In genomic region chr22:39175127-39176066, GRCh38 we compare ENCODE assay signal across 9 cellular contexts. TPM values are rescaled to one million over a fixed set of nuclear protein-coding genes. Genes with fewer than 3 reads are reported as not detected.
DNase-seq lines count a peak whose midpoint lies in the region; ATAC-seq and TF ChIP-seq lines count a peak whose summit lies in the region.
"Had no signal": no experiment of that assay in that cellular context is flagged by ENCODE, and none has a peak within 500 bp of the region (broad histone marks: within the 10 kb centered on the region; RNA-seq: fewer than 3 reads in every experiment).

No MANE protein-coding gene starts in this region.

- TF ChIP-seq CTCF in mammary epithelial cell (conservative IDR thresholded peaks at IDR 0.05 in 1 of 2, IDR thresholded peaks at IDR 0.05 in 1 of 2; ENCODE audit: extremely low read depth in 1 of 2, insufficient read depth in 1 of 2, low read depth in 1 of 2, low read length in 2 of 2) (no peak), lower lobe of right lung (IDR thresholded peaks at IDR 0.05) (no peak)

- dilution Hi-C loops in mammary epithelial cell (cut with HindIII; ENCODE audit: low sequenced_read_pairs) = no loop called here

- WGBS in mammary epithelial cell (ENCODE audit: low coverage, missing lambda C conversion rate) = 87% methylated on average over 16 of the region's 22 CpGs

- DNase-seq in mammary epithelial cell (no peak), lower lobe of right lung (no peak), foreskin melanocyte (no peak)
- DNase-seq in stimulated activated naive CD8-positive, alpha-beta T cell treated with anti-CD3 and anti-CD28 coated beads, Interleukin-15, amount 100 ng/mL, for 72 hours = no peak

- no peaks in the 10 kb centered on the region for H3K27me3 Mint-ChIP-seq in stimulated activated naive CD8-positive, alpha-beta T cell treated with anti-CD3 and anti-CD28 coated beads, Interleukin-15, amount 100 ng/mL, for 72 hours

- H4K20me1 ChIP-seq in mammary epithelial cell (ENCODE audit: insufficient read depth, low read length) = no peaks in the 10 kb centered on the region

- CTCF ChIA-PET in mammary epithelial cell (lab: Charles Lee; ENCODE audit: low non-redundant PET) = no interaction called here

- H3K27ac Mint-ChIP-seq in stimulated activated naive CD8-positive, alpha-beta T cell treated with anti-CD3 and anti-CD28 coated beads, Interleukin-15, amount 100 ng/mL, for 72 hours = peak overlapping the region in 1 of 2 donors; percentile 66

- H3K36me3 ChIP-seq in HUES48 (ENCODE audit: control insufficient read depth, insufficient read depth, low read length) (no peaks in the 10 kb centered on the region), mammary epithelial cell (ENCODE audit: insufficient read depth, low read length) (no peaks in the 10 kb centered on the region), lower lobe of right lung (no peaks in the 10 kb centered on the region), subcutaneous abdominal adipose tissue (ENCODE audit: control insufficient read depth in 5 of 5, insufficient read depth in 5 of 5, low read length in 5 of 5) (no peaks in the 10 kb centered on the region)

- ATAC-seq in lower lobe of right lung (no peak), HG03442 (IDR thresholded peaks at IDR 0.05; ENCODE audit: unreplicated experiment) (no peak), GM21367 (IDR thresholded peaks at IDR 0.05; ENCODE audit: unreplicated experiment) (no peak)
- no peak for ATAC-seq in stimulated activated naive CD8-positive, alpha-beta T cell treated with anti-CD3 and anti-CD28 coated beads, Interleukin-15, amount 100 ng/mL, for 72 hours

- H3K9me3 ChIP-seq in HUES48 (ENCODE audit: control insufficient read depth, insufficient read depth, low read length) (no peaks in the 10 kb centered on the region), mammary epithelial cell (replicated peaks; ENCODE audit: insufficient read depth, low read length) (no peaks in the 10 kb centered on the region), lower lobe of right lung (no peaks in the 10 kb centered on the region), subcutaneous abdominal adipose tissue (ENCODE audit: control insufficient read depth in 5 of 5, low read length in 5 of 5) (no peaks in the 10 kb centered on the region)

- intact Hi-C loops in mammary epithelial cell (cut with micrococcal nuclease) (no loop called here), lower lobe of right lung (cut with DNase I) (loop anchor here (10.0 kb wide), 1 partner anchor 139 kb away; the partner anchor contains the start of gene RPL3)

- BruUV-seq in mammary epithelial cell (replicated peaks; lab: Mats Ljungman, UMichigan) = no TSS peak

- H3K27ac ChIP-seq in HUES48 (ENCODE audit: low read depth, low read length) (peak overlapping the region; percentile 94), mammary epithelial cell (ENCODE audit: insufficient read depth, low read depth, low read length) (peak overlapping the region; percentile 70), lower lobe of right lung (peak overlapping the region; percentile 86), subcutaneous abdominal adipose tissue (ENCODE audit: low read depth, low read length) (peak overlapping the region; percentile 77)
- H3K27ac ChIP-seq: KMS-11 had no signal

- H3K4me2 ChIP-seq in mammary epithelial cell (ENCODE audit: insufficient read depth, low read depth, low read length) = peak overlapping the region; percentile 31
- H3K4me2 ChIP-seq: KMS-11 had no signal

- H3K4me3 Mint-ChIP-seq in stimulated activated naive CD8-positive, alpha-beta T cell treated with anti-CD3 and anti-CD28 coated beads, Interleukin-15, amount 100 ng/mL, for 72 hours = peak overlapping the region in 1 of 2 donors; percentile 32

- H3K4me1 Mint-ChIP-seq in stimulated activated naive CD8-positive, alpha-beta T cell treated with anti-CD3 and anti-CD28 coated beads, Interleukin-15, amount 100 ng/mL, for 72 hours = peaks cover 61% of the 10 kb centered on the region

- peaks cover 54% of the 10 kb centered on the region for H3K4me1 ChIP-seq in HUES48 (ENCODE audit: control insufficient read depth, insufficient read depth, low read length)
- H3K4me1 ChIP-seq in mammary epithelial cell (ENCODE audit: insufficient read depth, low read length) = peaks cover 39% of the 10 kb centered on the region
- peaks cover 85% of the 10 kb centered on the region for H3K4me1 ChIP-seq in lower lobe of right lung
- peaks cover 14 to 87% (median 62%) of the 10 kb centered on the region in 5 donors for H3K4me1 ChIP-seq in subcutaneous abdominal adipose tissue (ENCODE audit: control insufficient read depth in 5 of 5, insufficient read depth in 5 of 5, low read length in 5 of 5)

- no peaks in the 10 kb centered on the region for H3K79me2 ChIP-seq in mammary epithelial cell (ENCODE audit: insufficient read depth, low read length)

- H3K27me3 ChIP-seq in HUES48 (ENCODE audit: control insufficient read depth, insufficient read depth, low read length) = no peaks in the 10 kb centered on the region
- no peaks in the 10 kb centered on the region for H3K27me3 ChIP-seq in mammary epithelial cell (ENCODE audit: insufficient read depth, low read length)
- no peaks in the 10 kb centered on the region for H3K27me3 ChIP-seq in lower lobe of right lung (ENCODE audit: low read depth)
- H3K27me3 ChIP-seq in subcutaneous abdominal adipose tissue (ENCODE audit: control insufficient read depth in 5 of 5, insufficient read depth in 4 of 5, low read length in 5 of 5) = peaks cover 0 to 3% (median 0%) of the 10 kb centered on the region in 5 donors

- H3K9ac ChIP-seq in HUES48 (ENCODE audit: low read depth, low read length) (peak overlapping the region; percentile 64), mammary epithelial cell (ENCODE audit: insufficient read depth, low read length) (no peak overlapping the region), subcutaneous abdominal adipose tissue (ENCODE audit: low read length in 5 of 5) (peak overlapping the region in 3 of 5 donors; percentile 20 to 72 (median 62))
- H3K9ac ChIP-seq: KMS-11 had no signal

- no peaks in the 10 kb centered on the region for H3K9me3 Mint-ChIP-seq in stimulated activated naive CD8-positive, alpha-beta T cell treated with anti-CD3 and anti-CD28 coated beads, Interleukin-15, amount 100 ng/mL, for 72 hours

- H3K4me3 ChIP-seq in HUES48 (ENCODE audit: low read depth, low read length) (no peak overlapping the region), mammary epithelial cell (replicated peaks in 1 of 3; ENCODE audit: insufficient read depth in 1 of 3, low read depth in 2 of 3, low read length in 3 of 3) (no peak overlapping the region), lower lobe of right lung (no peak overlapping the region), subcutaneous abdominal adipose tissue (ENCODE audit: low read depth in 1 of 5, low read length in 5 of 5) (peak overlapping the region in 4 of 5 donors; percentile 4 to 37 (median 28))

- no peak overlapping the region for H2AFZ ChIP-seq in mammary epithelial cell (ENCODE audit: low read depth, low read length)

- in situ Hi-C loops in mammary epithelial cell (cut with MboI; ENCODE audit: low sequenced_read_pairs in 2 of 2) = no loop called here

RNA-seq across cellular contexts. Expression of gene CBX7, which starts 22.9 kb away (rescaled TPM):
- total RNA-seq in mammary epithelial cell (1 to 10 TPM; 3.2 to 4.3 TPM), lower lobe of right lung (51.1 TPM)
- 1.4 TPM for polyA plus RNA-seq in mammary epithelial cell
- polyA minus RNA-seq in mammary epithelial cell = 1.9 TPM

Comparison
In these comparisons a context has a peak if more than half of its experiments do, and no peak if none do; other contexts are left out.
1. H3K4me3 ChIP-seq: peak in subcutaneous abdominal adipose tissue (4 of 5); none in HUES48 (single experiment), mammary epithelial cell (0 of 3) and lower lobe of right lung (single experiment).
2. Peak in every context shown above with its lines, with median percentiles within 50 percentile points of each other: H3K27ac ChIP-seq.